ENCODE assay signal across 15 cellular contexts in the genomic region with DNA sequence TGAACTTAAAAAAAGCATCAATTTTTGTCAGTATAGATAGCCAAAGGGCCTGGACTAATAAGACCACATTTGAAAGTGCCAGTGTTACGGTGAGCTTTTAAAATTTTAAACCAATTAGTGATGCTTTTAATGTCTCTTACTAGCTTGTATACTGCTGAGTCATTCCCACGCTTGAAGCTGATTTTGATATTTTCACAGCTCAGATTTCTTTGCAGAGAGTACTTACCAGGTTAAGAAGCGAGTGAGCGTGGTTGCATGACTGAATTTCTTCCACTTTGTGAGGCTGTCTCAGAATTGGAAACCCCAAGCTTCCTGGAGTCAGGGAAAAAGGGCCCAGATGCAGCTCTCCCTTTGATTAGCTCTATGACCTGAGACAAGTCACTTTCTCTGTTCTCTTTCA.
DNase-seq lines count a peak whose midpoint lies in the region; ATAC-seq, FAIRE-seq and TF ChIP-seq lines count a peak whose summit lies in the region.
"Had no signal": no experiment of that assay in that cellular context is flagged by ENCODE, and none has a peak within 500 bp of the region (broad histone marks: within the 10 kb centered on the region; RNA-seq: fewer than 3 reads in every experiment).

No MANE protein-coding gene starts in this region.

- no peaks in the 10 kb centered on the region for H3K79me1 ChIP-seq in mesendoderm (ENCODE audit: low read length)

- in situ Hi-C loops in GM12878 (cut with MboI) = no loop called here

- TF ChIP-seq CTCF in AG10803 (conservative IDR thresholded peaks at IDR 0.05; ENCODE audit: low read length) = no peak
- TF ChIP-seq CTCF in HFF-Myc (IDR thresholded peaks at IDR 0.05; ENCODE audit: low read depth, low read length, missing control alignments) = no peak
- TF ChIP-seq CTCF in GM12878 (IDR thresholded peaks at IDR 0.05 in 2 of 3, conservative IDR thresholded peaks at IDR 0.05 in 1 of 3; ENCODE audit: control insufficient read depth in 2 of 3, extremely low read depth in 1 of 3, insufficient read depth in 1 of 3, low read depth in 3 of 3, low read length in 3 of 3) = no peak

- DNase-seq in AG10803 (ENCODE audit: low read depth) = peak; percentile 20
- peak; percentile 29 for DNase-seq in HFF-Myc (ENCODE audit: extremely low read depth, low read depth)
- peak; percentile 3 for DNase-seq in GM12878 (ENCODE audit: low read depth, low spot score)
- no peak for DNase-seq in mesendoderm
- DNase-seq in H54 (ENCODE audit: insufficient read length, low spot score) = no peak
- no peak for DNase-seq in OCI-M2 (lab: John Stamatoyannopoulos, UW; ENCODE audit: unreplicated experiment)
- DNase-seq in GDM1 (lab: John Stamatoyannopoulos, UW) = no peak
- no peak for DNase-seq in left ventricle myocardium superior
- DNase-seq: CD4-positive, CD25-positive, alpha-beta regulatory T cell; NCI-H187; ovary; stimulated activated CD4-positive, alpha-beta T cell treated with anti-CD3 and anti-CD28 coated beads, Interleukin-4, amount 100 ng/mL, for 24 hours; stimulated activated naive CD8-positive, alpha-beta T cell treated with anti-CD3 and anti-CD28 coated beads, Interleukin-15, Interleukin-2, amounts not matched to agents 100 U/mL and 50 U/mL, for 24 hours; T-helper 17 cell had no signal

- peak overlapping the region; percentile 54 for H2BK120ac ChIP-seq in mesendoderm (ENCODE audit: low read depth, low read length)

- H2BK5ac ChIP-seq in mesendoderm (ENCODE audit: low read length) = no peak overlapping the region

- H3K36me3 ChIP-seq in GM12878 (ENCODE audit: control insufficient read depth in 2 of 2, insufficient read depth in 2 of 2, low read length in 1 of 2) = no peaks in the 10 kb centered on the region
- no peaks in the 10 kb centered on the region for H3K36me3 ChIP-seq in mesendoderm (ENCODE audit: control insufficient read depth, insufficient read depth, low read length)
- H3K36me3 ChIP-seq: ovary had no signal

- POLR2A ChIA-PET in GM12878 (lab: Charles Lee) = interaction anchor here (0.7 kb wide), 1 partner anchor 312 kb away, joined by 3 read pairs; no protein-coding TSS in a partner anchor

- intact Hi-C loops in GM12878 (cut with micrococcal nuclease; ENCODE audit: unreplicated experiment) (no loop called here), left ventricle myocardium superior (cut with micrococcal nuclease) (no loop called here)

- no peaks in the 10 kb centered on the region for H3K9me3 ChIP-seq in GM12878 (replicated peaks; ENCODE audit: control insufficient read depth, insufficient read depth, low read length)
- H3K9me3 ChIP-seq: ovary had no signal

- no peak for TF ChIP-seq EP300 in GM12878 (IDR thresholded peaks at IDR 0.05; ENCODE audit: borderline replicate concordance in 1 of 2, control insufficient read depth in 1 of 2, low read depth in 2 of 2, low read length in 2 of 2)

- TF ChIP-seq POLR2A in GM12878 (IDR thresholded peaks at IDR 0.05; ENCODE audit: low read depth, low read length) (no peak), H54 (IDR thresholded peaks at IDR 0.05; ENCODE audit: low read depth, low read length) (no peak)

- H3K4ac ChIP-seq in mesendoderm (ENCODE audit: low read depth, low read length) = no peak overlapping the region

- no TSS peak for BruUV-seq in GM12878 (replicated peaks; lab: Mats Ljungman, UMichigan)

- H3K56ac ChIP-seq in mesendoderm (ENCODE audit: low read length) = no peak overlapping the region

- H3K27ac ChIP-seq in GM12878 (ENCODE audit: control insufficient read depth, insufficient read depth) = no peak overlapping the region
- no peak overlapping the region for H3K27ac ChIP-seq in mesendoderm (ENCODE audit: low read depth, low read length)
- H3K27ac ChIP-seq: ovary had no signal

- H2AFZ ChIP-seq in GM12878 (ENCODE audit: control insufficient read depth, low read depth, low read length) = no peak overlapping the region

- RAD21 ChIA-PET in GM12878 (lab: Charles Lee; ENCODE audit: unreplicated experiment) = interaction anchor here (1.3 kb wide), 1 partner anchor 116 kb away, joined by 3 read pairs; no protein-coding TSS in a partner anchor

- CTCF ChIA-PET in GM12878 (lab: Yijun Ruan, JAX) = no interaction called here

- H3K4me3 ChIP-seq in AG10803 (ENCODE audit: low read length) (no peak overlapping the region), HFF-Myc (replicated peaks; ENCODE audit: low read depth, low read length) (no peak overlapping the region), GM12878 (no peak overlapping the region), mesendoderm (ENCODE audit: low read length) (no peak overlapping the region)
- H3K4me3 ChIP-seq: ovary had no signal

- H2AK5ac ChIP-seq in mesendoderm (ENCODE audit: low read length) = no peak overlapping the region

- no peak overlapping the region for H4K8ac ChIP-seq in mesendoderm (ENCODE audit: low read depth, low read length)

- peak; percentile 33; the same call in 2 of the 3 replicates for ATAC-seq in GM12878
- ATAC-seq in left ventricle myocardium superior = no peak
- ATAC-seq: stimulated activated naive CD8-positive, alpha-beta T cell treated with anti-CD3 and anti-CD28 coated beads, Interleukin-15, Interleukin-2, amounts not matched to agents 100 U/mL and 50 U/mL, for 24 hours; T-helper 17 cell had no signal

- SMC1A ChIA-PET in GM12878 (lab: Charles Lee; ENCODE audit: uncharacterized antibody, unreplicated experiment) = interaction anchor here (1.2 kb wide), 1 partner anchor 9 kb away, joined by 3 read pairs; no protein-coding TSS in a partner anchor

- no peaks in the 10 kb centered on the region for H4K20me1 ChIP-seq in GM12878 (ENCODE audit: control insufficient read depth, insufficient read depth)

- WGBS in GM12878 (ENCODE audit: insufficient coverage, insufficient replicate concordance, low lambda C conversion rate, missing lambda C conversion rate) = 12% methylated on average over 4 of the region's 4 CpGs
- WGBS in mesendoderm (ENCODE audit: extremely low coverage, insufficient coverage, low lambda C conversion rate) = no CpG with 5 or more reads among the region's 4 CpGs

- H3K23ac ChIP-seq in mesendoderm (ENCODE audit: low read length) = no peak overlapping the region

- no peak for TF ChIP-seq RAD21 in GM12878 (IDR thresholded peaks at IDR 0.05; ENCODE audit: insufficient read depth, low read depth, low read length)

- H3K4me2 ChIP-seq in GM12878 (ENCODE audit: control insufficient read depth, insufficient read depth) (no peak overlapping the region), mesendoderm (ENCODE audit: low read length) (no peak overlapping the region)

- no peak overlapping the region for H4K5ac ChIP-seq in mesendoderm (ENCODE audit: low read length)

- no peak overlapping the region for H2BK15ac ChIP-seq in mesendoderm (replicated peaks; ENCODE audit: low read depth)

- no peaks in the 10 kb centered on the region for H3K27me3 ChIP-seq in GM12878 (replicated peaks in 1 of 2; ENCODE audit: control insufficient read depth in 2 of 2, insufficient read depth in 2 of 2, low read length in 1 of 2)
- H3K27me3 ChIP-seq in mesendoderm (ENCODE audit: insufficient read depth, low read length, poor library complexity) = no peaks in the 10 kb centered on the region
- H3K27me3 ChIP-seq: ovary had no signal

- no peaks in the 10 kb centered on the region for H3K4me1 ChIP-seq in GM12878 (ENCODE audit: control insufficient read depth, insufficient read depth, low read length)
- peaks cover 1% of the 10 kb centered on the region for H3K4me1 ChIP-seq in mesendoderm (ENCODE audit: control insufficient read depth, low read depth, low read length)

- FAIRE-seq in GM12878 (lab: Jason Lieb, UNC) = no peak
- FAIRE-seq in H54 (lab: Jason Lieb, UNC) = no peak
- FAIRE-seq: GM19239 had no signal

- no peak overlapping the region for H3K18ac ChIP-seq in mesendoderm (ENCODE audit: low read length)

- no peak overlapping the region for H3K9ac ChIP-seq in GM12878 (ENCODE audit: control insufficient read depth, insufficient read depth, low read length)
- no peak overlapping the region for H3K9ac ChIP-seq in mesendoderm (ENCODE audit: low read length)

- H3K79me2 ChIP-seq in GM12878 (ENCODE audit: control insufficient read depth, insufficient read depth, low read length) (no peaks in the 10 kb centered on the region), mesendoderm (ENCODE audit: control insufficient read depth, insufficient read depth, low read length) (no peaks in the 10 kb centered on the region)

TF ChIP-seq in GM12878, 131 proteins besides CTCF, POLR2A, EP300 and RAD21 (continues in another document):
- TF ChIP-seq, protein P1, sequence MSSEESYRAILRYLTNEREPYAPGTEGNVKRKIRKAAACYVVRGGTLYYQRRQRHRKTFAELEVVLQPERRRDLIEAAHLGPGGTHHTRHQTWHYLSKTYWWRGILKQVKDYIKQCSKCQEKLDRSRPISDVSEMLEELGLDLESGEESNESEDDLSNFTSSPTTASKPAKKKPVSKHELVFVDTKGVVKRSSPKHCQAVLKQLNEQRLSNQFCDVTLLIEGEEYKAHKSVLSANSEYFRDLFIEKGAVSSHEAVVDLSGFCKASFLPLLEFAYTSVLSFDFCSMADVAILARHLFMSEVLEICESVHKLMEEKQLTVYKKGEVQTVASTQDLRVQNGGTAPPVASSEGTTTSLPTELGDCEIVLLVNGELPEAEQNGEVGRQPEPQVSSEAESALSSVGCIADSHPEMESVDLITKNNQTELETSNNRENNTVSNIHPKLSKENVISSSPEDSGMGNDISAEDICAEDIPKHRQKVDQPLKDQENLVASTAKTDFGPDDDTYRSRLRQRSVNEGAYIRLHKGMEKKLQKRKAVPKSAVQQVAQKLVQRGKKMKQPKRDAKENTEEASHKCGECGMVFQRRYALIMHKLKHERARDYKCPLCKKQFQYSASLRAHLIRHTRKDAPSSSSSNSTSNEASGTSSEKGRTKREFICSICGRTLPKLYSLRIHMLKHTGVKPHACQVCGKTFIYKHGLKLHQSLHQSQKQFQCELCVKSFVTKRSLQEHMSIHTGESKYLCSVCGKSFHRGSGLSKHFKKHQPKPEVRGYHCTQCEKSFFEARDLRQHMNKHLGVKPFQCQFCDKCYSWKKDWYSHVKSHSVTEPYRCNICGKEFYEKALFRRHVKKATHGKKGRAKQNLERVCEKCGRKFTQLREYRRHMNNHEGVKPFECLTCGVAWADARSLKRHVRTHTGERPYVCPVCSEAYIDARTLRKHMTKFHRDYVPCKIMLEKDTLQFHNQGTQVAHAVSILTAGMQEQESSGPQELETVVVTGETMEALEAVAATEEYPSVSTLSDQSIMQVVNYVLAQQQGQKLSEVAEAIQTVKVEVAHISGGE (CRISPR knock-in tag; IDR thresholded peaks at IDR 0.05) = no peak

Comparison
In these comparisons a context has a peak if more than half of its experiments do, and no peak if none do; other contexts are left out.
1. DNase-seq: peak in AG10803 (single experiment), HFF-Myc (single experiment) and GM12878 (single experiment); none in mesendoderm (single experiment), H54 (single experiment), OCI-M2 (single experiment), GDM1 (single experiment) and left ventricle myocardium superior (single experiment).